ENCODE assay signal across 8 cellular contexts in genomic region chr13:38349386-38350113, GRCh38. TPM values are rescaled to one million over a fixed set of nuclear protein-coding genes. Genes with fewer than 3 reads are reported as not detected.
A peak's percentile ranks its signal among the peaks of the same experiment; 100 is the strongest.
DNase-seq lines count a peak whose midpoint lies in the region; ATAC-seq and TF ChIP-seq lines count a peak whose summit lies in the region.

Gene UFM1, plus strand, starts transcription at chr13:38349851. Its CDS starts 69 bp downstream, at chr13:38349920.

- DNase-seq in Daoy (ENCODE audit: low read depth) = peak; percentile 89
- peak; percentile 66 for DNase-seq in GOT3 (lab: John Stamatoyannopoulos, UW)
- DNase-seq in LNCaP clone FGC (ENCODE audit: low read depth) = peak; percentile 82
- DNase-seq in RWPE1 (ENCODE audit: low spot score) = peak; percentile 91
- DNase-seq in fibroblast of gingiva (ENCODE audit: low read depth) = peak; percentile 96
- DNase-seq in naive B cell = peak; percentile 89

- peaks cover 18% of the 10 kb centered on the region for H3K4me1 Mint-ChIP-seq in activated T-helper 17 cell treated with anti-CD3 and anti-CD28 coated beads, Interleukin-2, amount 50 U/mL, for 72 hours
- H3K4me1 Mint-ChIP-seq in naive B cell = peaks cover 27 to 39% (median 28%) of the 10 kb centered on the region in 3 donors
- H3K4me1 Mint-ChIP-seq in stimulated activated memory B cell treated with anti-CD40 and anti-IgM and Interleukin-4, amounts not matched to agents 10 μg/mL and 1 μg/mL and 100 μg/mL, for 72 hours = peaks cover 29% of the 10 kb centered on the region

- peak within 1 kb of the TSS; percentile 93 for H3K4me3 Mint-ChIP-seq in activated T-helper 17 cell treated with anti-CD3 and anti-CD28 coated beads, Interleukin-2, amount 50 U/mL, for 72 hours
- peak within 1 kb of the TSS; percentile 89 to 100 (median 99) for H3K4me3 Mint-ChIP-seq in naive B cell
- H3K4me3 Mint-ChIP-seq in stimulated activated memory B cell treated with anti-CD40 and anti-IgM and Interleukin-4, amounts not matched to agents 10 μg/mL and 1 μg/mL and 100 μg/mL, for 72 hours = peak within 1 kb of the TSS; percentile 90

- peak within 1 kb of the TSS; percentile 96 for H3K27ac Mint-ChIP-seq in activated T-helper 17 cell treated with anti-CD3 and anti-CD28 coated beads, Interleukin-2, amount 50 U/mL, for 72 hours
- peak within 1 kb of the TSS; percentile 95 to 99 (median 98) for H3K27ac Mint-ChIP-seq in naive B cell
- peak within 1 kb of the TSS; percentile 97 for H3K27ac Mint-ChIP-seq in stimulated activated memory B cell treated with anti-CD40 and anti-IgM and Interleukin-4, amounts not matched to agents 10 μg/mL and 1 μg/mL and 100 μg/mL, for 72 hours

- ATAC-seq in activated T-helper 17 cell treated with anti-CD3 and anti-CD28 coated beads, Interleukin-2, amount 50 U/mL, for 72 hours (replicated peaks) = peak; percentile 89
- peak; percentile 91 to 93 for ATAC-seq in naive B cell (ENCODE audit: low read depth in 2 of 2)
- peak; percentile 99 for ATAC-seq in stimulated activated memory B cell treated with anti-CD40 and anti-IgM and Interleukin-4, amounts not matched to agents 10 μg/mL and 1 μg/mL and 100 μg/mL, for 72 hours

- no peaks in the 10 kb centered on the region for H3K9me3 Mint-ChIP-seq in activated T-helper 17 cell treated with anti-CD3 and anti-CD28 coated beads, Interleukin-2, amount 50 U/mL, for 72 hours
- H3K9me3 Mint-ChIP-seq in naive B cell = no peaks in the 10 kb centered on the region
- no peaks in the 10 kb centered on the region for H3K9me3 Mint-ChIP-seq in stimulated activated memory B cell treated with anti-CD40 and anti-IgM and Interleukin-4, amounts not matched to agents 10 μg/mL and 1 μg/mL and 100 μg/mL, for 72 hours

- H3K27me3 Mint-ChIP-seq in activated T-helper 17 cell treated with anti-CD3 and anti-CD28 coated beads, Interleukin-2, amount 50 U/mL, for 72 hours = no peaks in the 10 kb centered on the region
- no peaks in the 10 kb centered on the region for H3K27me3 Mint-ChIP-seq in naive B cell
- no peaks in the 10 kb centered on the region for H3K27me3 Mint-ChIP-seq in stimulated activated memory B cell treated with anti-CD40 and anti-IgM and Interleukin-4, amounts not matched to agents 10 μg/mL and 1 μg/mL and 100 μg/mL, for 72 hours

- peaks cover 48% of the 10 kb centered on the region for H3K36me3 Mint-ChIP-seq in activated T-helper 17 cell treated with anti-CD3 and anti-CD28 coated beads, Interleukin-2, amount 50 U/mL, for 72 hours (ENCODE audit: low read depth)
- H3K36me3 Mint-ChIP-seq in naive B cell = peaks cover 7 to 12% of the 10 kb centered on the region in 2 donors
- peaks cover 21% of the 10 kb centered on the region for H3K36me3 Mint-ChIP-seq in stimulated activated memory B cell treated with anti-CD40 and anti-IgM and Interleukin-4, amounts not matched to agents 10 μg/mL and 1 μg/mL and 100 μg/mL, for 72 hours

- H3K27ac ChIP-seq in RWPE1 = peak within 1 kb of the TSS; percentile 83

- H3K4me3 ChIP-seq in LNCaP clone FGC (ENCODE audit: low read depth, low read length) = peak within 1 kb of the TSS; percentile 81

- no peak for TF ChIP-seq CTCF in LNCaP clone FGC (IDR thresholded peaks at IDR 0.05; ENCODE audit: control insufficient read depth, extremely low read depth, insufficient read depth)
- TF ChIP-seq CTCF in RWPE1 (conservative IDR thresholded peaks at IDR 0.05; ENCODE audit: low read depth) = no peak

- CTCF ChIA-PET in RWPE1 (lab: Yijun Ruan, JAX) = interaction anchor here (1.2 kb wide), 1 partner anchor 479 kb away, joined by 4 read pairs; no protein-coding TSS in a partner anchor

- POLR2A ChIA-PET in RWPE1 (lab: Yijun Ruan, JAX; ENCODE audit: low non-redundant PET) = interaction anchor here (0.5 to 1.0 kb wide), 2 partner anchors 121 to 1744 kb away, joined by 3 read pairs; no protein-coding TSS in a partner anchor

RNA-seq across cellular contexts. Expression of gene UFM1, which starts in this region (rescaled TPM):
- 55.3 and 65.4 TPM in 2 replicates for total RNA-seq in Daoy (2014; rRNA removed; shearing (Covaris generic))
- 10 to 100 TPM; 49.4 to 81.6 TPM for total RNA-seq in activated T-helper 17 cell treated with anti-CD3 and anti-CD28 coated beads, Interleukin-2, amount 50 U/mL, for 72 hours
- polyA plus RNA-seq in naive B cell (ENCODE audit: low read depth in 6 of 6) = 10 to 100 TPM; 65.2 to 85.5 (median 72.8) TPM

Comparison
In these comparisons a context has a peak if more than half of its experiments do, and no peak if none do; other contexts are left out.
1. Peak in every context shown above with its lines: DNase-seq, ATAC-seq, H3K4me3 ChIP-seq and H3K27ac ChIP-seq.